Comparison of ENCODE assay signal across 21 cellular contexts in genomic region chr19:53936035-53936434, GRCh38. TPM values are rescaled to one million over a fixed set of nuclear protein-coding genes. Genes with fewer than 3 reads are reported as not detected.
DNase-seq lines count a peak whose midpoint lies in the region; ATAC-seq and TF ChIP-seq lines count a peak whose summit lies in the region.
"Had no signal": no experiment of that assay in that cellular context is flagged by ENCODE, and none has a peak within 500 bp of the region (broad histone marks: within the 10 kb centered on the region; RNA-seq: fewer than 3 reads in every experiment).

No MANE protein-coding gene starts in this region.

- H3K23ac ChIP-seq in H9 (ENCODE audit: insufficient read length, low read depth, low read length) (no peak overlapping the region), mesendoderm (ENCODE audit: low read length) (no peak overlapping the region)

- peaks cover 51% of the 10 kb centered on the region for H3K36me3 Mint-ChIP-seq in GM23338 (ENCODE audit: low read depth)
- H3K36me3 Mint-ChIP-seq in H9 (ENCODE audit: insufficient read depth in 1 of 3, low read depth in 3 of 3): peaks cover 28 to 61% (median 37%) of the 10 kb centered on the region in 3 experiments; a peak in 6 of 7 replicates
- no peaks in the 10 kb centered on the region for H3K36me3 Mint-ChIP-seq in activated naive CD4-positive, alpha-beta T cell treated with anti-CD3 and anti-CD28 coated beads for 36 hours (ENCODE audit: low read depth)
- H3K36me3 Mint-ChIP-seq: CD4-positive, alpha-beta memory T cell had no signal

- H3K27ac ChIP-seq in GM23338 (ENCODE audit: low read depth): peak overlapping the region; percentile 48; the same call in 1 of the 2 replicates
- no peak overlapping the region for H3K27ac ChIP-seq in H9 (ENCODE audit: insufficient read length, low read depth, low read length)
- H3K27ac ChIP-seq in mesendoderm (ENCODE audit: low read depth, low read length): no peak overlapping the region

- no peak for TF ChIP-seq CTCF in GM23338 (conservative IDR thresholded peaks at IDR 0.05; ENCODE audit: low read depth in 2 of 2)
- TF ChIP-seq CTCF in H9 (conservative IDR thresholded peaks at IDR 0.05): no peak

- no peak overlapping the region for H3T11ph ChIP-seq in H9 (ENCODE audit: low read length)

- H3K79me1 ChIP-seq in H9 (ENCODE audit: insufficient read depth, low read depth, low read length, poor library complexity, severe bottlenecking) (no peaks in the 10 kb centered on the region), mesendoderm (ENCODE audit: low read length) (no peaks in the 10 kb centered on the region)

- H2AFZ ChIP-seq in GM23338 (no peak overlapping the region), H9 (ENCODE audit: low read length) (no peak overlapping the region)

- H4K8ac ChIP-seq in H9 (replicated peaks; ENCODE audit: insufficient read length, low read depth, low read length): no peak overlapping the region
- no peak overlapping the region for H4K8ac ChIP-seq in mesendoderm (ENCODE audit: low read depth, low read length)

- H3K36me3 ChIP-seq in GM23338 (ENCODE audit: insufficient read depth): peaks cover 16% of the 10 kb centered on the region
- H3K36me3 ChIP-seq in mesendoderm (ENCODE audit: control insufficient read depth, insufficient read depth, low read length): no peaks in the 10 kb centered on the region
- H3K36me3 ChIP-seq: HAP-1 had no signal

- H3K27me3 ChIP-seq in GM23338 (ENCODE audit: insufficient read depth): no peaks in the 10 kb centered on the region
- no peaks in the 10 kb centered on the region for H3K27me3 ChIP-seq in H9 (ENCODE audit: insufficient read depth, low read length)
- no peaks in the 10 kb centered on the region for H3K27me3 ChIP-seq in mesendoderm (ENCODE audit: insufficient read depth, low read length, poor library complexity)

- no peak overlapping the region for H2BK12ac ChIP-seq in H9 (ENCODE audit: insufficient read length, low read depth, low read length)

- H3K4ac ChIP-seq in H9 (ENCODE audit: low read depth, low read length) (no peak overlapping the region), mesendoderm (ENCODE audit: low read depth, low read length) (no peak overlapping the region)

- H3K27ac Mint-ChIP-seq in GM23338 (no peak overlapping the region), H9 (peak overlapping the region in 2 of 3 experiments; percentile 7 to 71; a peak in 3 of 7 replicates)
- no peak overlapping the region for H3K27ac Mint-ChIP-seq in activated naive CD4-positive, alpha-beta T cell treated with anti-CD3 and anti-CD28 coated beads for 36 hours
- H3K27ac Mint-ChIP-seq: CD4-positive, alpha-beta memory T cell had no signal

- peak; percentile 92 for ATAC-seq in GM23338

- H3K9ac ChIP-seq in H9 (ENCODE audit: extremely low read depth, insufficient read length, low read length) (no peak overlapping the region), mesendoderm (ENCODE audit: low read length) (no peak overlapping the region)

- H2BK20ac ChIP-seq in H9 (ENCODE audit: low read depth, low read length, poor library complexity, severe bottlenecking): no peak overlapping the region

- H3K9me3 Mint-ChIP-seq in GM23338: no peaks in the 10 kb centered on the region
- no peaks in the 10 kb centered on the region for H3K9me3 Mint-ChIP-seq in H9
- H3K9me3 Mint-ChIP-seq in activated naive CD4-positive, alpha-beta T cell treated with anti-CD3 and anti-CD28 coated beads for 36 hours: no peaks in the 10 kb centered on the region

- H3K4me2 ChIP-seq in GM23338 (peak overlapping the region; percentile 49; the same call in 1 of the 2 replicates), H9 (ENCODE audit: insufficient read depth, insufficient read length, low read length) (no peak overlapping the region), mesendoderm (ENCODE audit: low read length) (no peak overlapping the region)

- no peak overlapping the region for H4K91ac ChIP-seq in H9 (ENCODE audit: insufficient read length, low read depth, low read length)

- no peak overlapping the region; the same call in 2 of the 3 replicates for H3K4me3 Mint-ChIP-seq in GM23338
- no peak overlapping the region for H3K4me3 Mint-ChIP-seq in H9
- no peak overlapping the region for H3K4me3 Mint-ChIP-seq in activated naive CD4-positive, alpha-beta T cell treated with anti-CD3 and anti-CD28 coated beads for 36 hours
- H3K4me3 Mint-ChIP-seq: CD4-positive, alpha-beta memory T cell had no signal

- intact Hi-C loops in activated naive CD4-positive, alpha-beta T cell treated with anti-CD3 and anti-CD28 coated beads for 36 hours (cut with micrococcal nuclease): no loop called here

- H3K56ac ChIP-seq in H9 (ENCODE audit: insufficient read length, low read depth, low read length) (no peak overlapping the region), mesendoderm (ENCODE audit: low read length) (no peak overlapping the region)

- peaks cover 9% of the 10 kb centered on the region; the same call in 1 of the 2 replicates for H3K4me1 ChIP-seq in GM23338 (ENCODE audit: insufficient read depth)
- H3K4me1 ChIP-seq in H9 (ENCODE audit: insufficient read depth, low read length): no peaks in the 10 kb centered on the region; the same call in 1 of the 2 replicates
- H3K4me1 ChIP-seq in mesendoderm (ENCODE audit: control insufficient read depth, low read depth, low read length): no peaks in the 10 kb centered on the region
- H3K4me1 ChIP-seq: HAP-1 had no signal

- H3K4me1 Mint-ChIP-seq in GM23338 (peaks cover 7% of the 10 kb centered on the region), H9 (peaks cover 5 to 7% of the 10 kb centered on the region in 2 experiments)
- no peaks in the 10 kb centered on the region for H3K4me1 Mint-ChIP-seq in activated naive CD4-positive, alpha-beta T cell treated with anti-CD3 and anti-CD28 coated beads for 36 hours (ENCODE audit: low read depth)
- H3K4me1 Mint-ChIP-seq: CD4-positive, alpha-beta memory T cell had no signal

- H4K20me1 ChIP-seq in GM23338 (replicated peaks; ENCODE audit: insufficient read depth) (no peaks in the 10 kb centered on the region), H9 (ENCODE audit: control insufficient read depth, insufficient read depth, insufficient read length) (no peaks in the 10 kb centered on the region)

- H2BK5ac ChIP-seq in H9 (ENCODE audit: insufficient read length, low read length) (no peak overlapping the region), mesendoderm (ENCODE audit: low read length) (no peak overlapping the region)

- no peaks in the 10 kb centered on the region for H3K79me2 ChIP-seq in GM23338 (replicated peaks; ENCODE audit: insufficient read depth)
- H3K79me2 ChIP-seq in H9 (ENCODE audit: insufficient read depth, low read length): no peaks in the 10 kb centered on the region
- H3K79me2 ChIP-seq in mesendoderm (ENCODE audit: control insufficient read depth, insufficient read depth, low read length): no peaks in the 10 kb centered on the region

- H3K14ac ChIP-seq in H9 (ENCODE audit: insufficient read depth, low read length): no peak overlapping the region

- H4K5ac ChIP-seq in H9 (ENCODE audit: insufficient read length, low read depth, low read length) (no peak overlapping the region), mesendoderm (ENCODE audit: low read length) (no peak overlapping the region)

- WGBS in H9 (ENCODE audit: extremely low coverage, insufficient read length, low lambda C conversion rate): no CpG with 5 or more reads among the region's 8 CpGs
- no CpG with 5 or more reads among the region's 8 CpGs for WGBS in mesendoderm (ENCODE audit: extremely low coverage, insufficient coverage, low lambda C conversion rate)

- H2BK15ac ChIP-seq in H9 (ENCODE audit: low read depth, low read length) (no peak overlapping the region), mesendoderm (replicated peaks; ENCODE audit: low read depth) (no peak overlapping the region)

- peaks cover 7% of the 10 kb centered on the region; the same call in 1 of the 2 replicates for H3F3A ChIP-seq in GM23338 (replicated peaks; ENCODE audit: low read depth)

- no peaks in the 10 kb centered on the region for H3K27me3 Mint-ChIP-seq in GM23338 (ENCODE audit: insufficient read depth, low read depth, poor library complexity)
- H3K27me3 Mint-ChIP-seq in H9 (ENCODE audit: low read depth): peaks cover under 1% of the 10 kb centered on the region; the same call in 1 of the 2 replicates
- peaks cover 23% of the 10 kb centered on the region for H3K27me3 Mint-ChIP-seq in activated naive CD4-positive, alpha-beta T cell treated with anti-CD3 and anti-CD28 coated beads for 36 hours (ENCODE audit: low read depth)

- no peaks in the 10 kb centered on the region for H3K23me2 ChIP-seq in H9 (ENCODE audit: insufficient read length, low read depth, low read length, poor library complexity, severe bottlenecking)

- H3K18ac ChIP-seq in H9 (ENCODE audit: insufficient read length, low read depth, low read length): no peak overlapping the region
- H3K18ac ChIP-seq in mesendoderm (ENCODE audit: low read length): no peak overlapping the region

- no peaks in the 10 kb centered on the region for H3K9me3 ChIP-seq in H9 (ENCODE audit: control insufficient read depth, low read depth, low read length)
- H3K9me3 ChIP-seq: HAP-1 had no signal

- H2BK120ac ChIP-seq in H9 (ENCODE audit: low read depth, low read length, poor library complexity, severe bottlenecking) (no peak overlapping the region), mesendoderm (ENCODE audit: low read depth, low read length) (no peak overlapping the region)

- no peak overlapping the region for H3K4me3 ChIP-seq in GM23338
- H3K4me3 ChIP-seq in mesendoderm (ENCODE audit: low read length): no peak overlapping the region
- H3K4me3 ChIP-seq: HAP-1 had no signal

- H2AK5ac ChIP-seq in H9 (ENCODE audit: insufficient read length, low read length): no peak overlapping the region
- H2AK5ac ChIP-seq in mesendoderm (ENCODE audit: low read length): no peak overlapping the region

- CTCF ChIA-PET in activated naive CD4-positive, alpha-beta T cell treated with anti-CD3 and anti-CD28 coated beads for 36 hours (lab: Charles Lee): no interaction called here

- no peaks in the 10 kb centered on the region for H3K9me2 ChIP-seq in GM23338 (ENCODE audit: insufficient read depth)

- DNase-seq in GM23338 (ENCODE audit: low spot score) (no peak), H9 (no peak), NCI-H69 (lab: John Stamatoyannopoulos, UW) (peak; percentile 7), myocyte (ENCODE audit: low read depth) (peak; percentile 5), mesendoderm (no peak)
- no peak for DNase-seq in activated naive CD4-positive, alpha-beta T cell treated with anti-CD3 and anti-CD28 coated beads for 36 hours
- no peak for DNase-seq in NK-92 treated with Interleukin-12 subunit alpha and Interleukin-12 subunit beta, amount 100 ng/mL, for 24 hours (lab: John Stamatoyannopoulos, UW)
- DNase-seq: C1 segment of cervical spinal cord; Calu3; CD4-positive, alpha-beta memory T cell; COR-L47; DMS53; DMS79 treated with DMSO at 0.1 percent for 48 hours; GF-D8 had no signal

RNA-seq across cellular contexts. Expression of gene CACNG8, which starts 26.7 kb away (rescaled TPM):
- total RNA-seq in GM23338 (2014; rRNA removed; shearing (Covaris generic)): 3.1 and 3.9 TPM in 2 replicates
- 2.2 TPM in 2 replicates for polyA plus RNA-seq in GM23338 (2016; fragmentation: Nextera tagmentation; extraction: Ambion mirVana)
- total RNA-seq in H9 (2021) (6.0 and 7.1 TPM in 2 replicates), myocyte (0.03 TPM in 1 of 2 replicates, not detected in the other)
- 0.03 TPM for polyA plus RNA-seq in myocyte (2012)
- 0.39 TPM for polyA plus RNA-seq in mesendoderm (2013, experiment 1 of 2)
- 0.42 TPM for polyA plus RNA-seq in mesendoderm (2013, experiment 2 of 2)
- not detected for total RNA-seq in activated naive CD4-positive, alpha-beta T cell treated with anti-CD3 and anti-CD28 coated beads for 36 hours
- total RNA-seq: CD4-positive, alpha-beta memory T cell had no signal
- polyA plus RNA-seq: CD4-positive, alpha-beta memory T cell had no signal

RNA-seq across cellular contexts. Expression of gene CACNG7, which starts 27.0 kb away (rescaled TPM):
- total RNA-seq in GM23338 (2014; rRNA removed; shearing (Covaris generic)): 15.6 and 17.9 TPM in 2 replicates
- polyA plus RNA-seq in GM23338 (2016; fragmentation: Nextera tagmentation; extraction: Ambion mirVana): 9.4 and 9.8 TPM in 2 replicates
- total RNA-seq in H9 (2021): 22.1 and 22.7 TPM in 2 replicates
- total RNA-seq in myocyte: not detected in 2 replicates
- polyA plus RNA-seq in myocyte (2012): not detected
- 5.9 TPM for polyA plus RNA-seq in mesendoderm (2013, experiment 1 of 2)
- polyA plus RNA-seq in mesendoderm (2013, experiment 2 of 2): 5.7 TPM
- total RNA-seq in activated naive CD4-positive, alpha-beta T cell treated with anti-CD3 and anti-CD28 coated beads for 36 hours: not detected
- total RNA-seq: A172; A673; Calu3; CD4-positive, alpha-beta memory T cell; H4 had no signal
- polyA plus RNA-seq: CD4-positive, alpha-beta memory T cell had no signal

RNA-seq across cellular contexts. Expression of gene PRKCG, which starts 54.0 kb away (rescaled TPM):
- 11.1 and 15.9 TPM in 2 replicates for total RNA-seq in GM23338 (2014; rRNA removed; shearing (Covaris generic))
- polyA plus RNA-seq in GM23338 (2016; fragmentation: Nextera tagmentation; extraction: Ambion mirVana): 14.9 and 15.4 TPM in 2 replicates
- total RNA-seq in H9 (2021) (7.1 and 8.8 TPM in 2 replicates), myocyte (not detected in 2 replicates)
- polyA plus RNA-seq in myocyte (2012): 0.03 TPM
- 1.8 TPM for polyA plus RNA-seq in mesendoderm (2013, experiment 1 of 2)
- 2.0 TPM for polyA plus RNA-seq in mesendoderm (2013, experiment 2 of 2)
- not detected for total RNA-seq in activated naive CD4-positive, alpha-beta T cell treated with anti-CD3 and anti-CD28 coated beads for 36 hours
- total RNA-seq: A172; CD4-positive, alpha-beta memory T cell; Daoy; H4 had no signal
- polyA plus RNA-seq: BJ had no signal

RNA-seq across cellular contexts. Expression of gene CACNG6, which starts 55.4 kb away (rescaled TPM):
- total RNA-seq in GM23338 (2014; rRNA removed; shearing (Covaris generic)): 0.23 and 0.38 TPM in 2 replicates
- 1.5 and 1.8 TPM in 2 replicates for polyA plus RNA-seq in GM23338 (2016; fragmentation: Nextera tagmentation; extraction: Ambion mirVana)
- total RNA-seq in H9 (2021): 1.6 and 2.0 TPM in 2 replicates
- total RNA-seq in myocyte: 22.8 and 30.8 TPM in 2 replicates
- polyA plus RNA-seq in myocyte (2012): 2.9 TPM
- 0.20 TPM for polyA plus RNA-seq in mesendoderm (2013, experiment 1 of 2)
- polyA plus RNA-seq in mesendoderm (2013, experiment 2 of 2): 0.20 TPM
- total RNA-seq in activated naive CD4-positive, alpha-beta T cell treated with anti-CD3 and anti-CD28 coated beads for 36 hours: not detected
- total RNA-seq: A673; CD4-positive, alpha-beta memory T cell; G401 had no signal
- polyA plus RNA-seq: CD4-positive, alpha-beta memory T cell had no signal

Comparison
In these comparisons a context has a peak if more than half of its experiments do, and no peak if none do; other contexts are left out.
1. DNase-seq: peak in NCI-H69 (single experiment) and myocyte (single experiment); none in GM23338 (single experiment), H9 (single experiment), mesendoderm (single experiment), activated naive CD4-positive, alpha-beta T cell treated with anti-CD3 and anti-CD28 coated beads for 36 hours (single experiment) and NK-92 treated with Interleukin-12 subunit alpha and Interleukin-12 subunit beta, amount 100 ng/mL, for 24 hours (single experiment).
2. H3K27ac Mint-ChIP-seq: peak in H9 (2 of 3); none in GM23338 (single experiment) and activated naive CD4-positive, alpha-beta T cell treated with anti-CD3 and anti-CD28 coated beads for 36 hours (single experiment).
3. RNA of gene CACNG7, which starts 27.0 kb away (total RNA-seq): 22.1 to 22.7 TPM in H9 and 15.6 to 17.9 TPM in GM23338; not detected in myocyte and not detected in activated naive CD4-positive, alpha-beta T cell treated with anti-CD3 and anti-CD28 coated beads for 36 hours; every median in the first group is over 10 times any median in the second.